In genomic region chr4:82780398-82781231, GRCh38 we compare ENCODE assay signal across 9 cellular contexts. TPM values are rescaled to one million over a fixed set of nuclear protein-coding genes. Genes with fewer than 3 reads are reported as not detected.
A peak's percentile ranks its signal among the peaks of the same experiment; 100 is the strongest.
DNase-seq lines count a peak whose midpoint lies in the region; ATAC-seq, FAIRE-seq and TF ChIP-seq lines count a peak whose summit lies in the region.
"Had no signal": no experiment of that assay in that cellular context is flagged by ENCODE, and none has a peak within 500 bp of the region (broad histone marks: within the 10 kb centered on the region; RNA-seq: fewer than 3 reads in every experiment).

No MANE protein-coding gene starts in this region.

- FAIRE-seq in RCC 7860 (lab: Jason Lieb, UNC) = no peak

- no peaks in the 10 kb centered on the region for H3K36me3 Mint-ChIP-seq in chondrocyte (ENCODE audit: low read depth)
- H3K36me3 Mint-ChIP-seq in activated T-cell treated with anti-CD3 and anti-CD28 coated beads, Interleukin-2, amount 50 U/mL, for 72 hours (ENCODE audit: insufficient read depth in 2 of 2) = no peaks in the 10 kb centered on the region
- H3K36me3 Mint-ChIP-seq: activated naive CD4-positive, alpha-beta T cell treated with anti-CD3 and anti-CD28 coated beads, Interleukin-2, amount 50 U/mL, for 24 hours had no signal

- peak; percentile 44 for TF ChIP-seq CTCF in chondrocyte (IDR thresholded peaks at IDR 0.05)
- TF ChIP-seq CTCF in omental fat pad (IDR thresholded peaks at IDR 0.05) = no peak

- H3K27ac Mint-ChIP-seq in chondrocyte (ENCODE audit: unreplicated experiment) = peak overlapping the region; percentile 69
- H3K27ac Mint-ChIP-seq in activated T-cell treated with anti-CD3 and anti-CD28 coated beads, Interleukin-2, amount 50 U/mL, for 72 hours = no peak overlapping the region
- H3K27ac Mint-ChIP-seq: activated naive CD4-positive, alpha-beta T cell treated with anti-CD3 and anti-CD28 coated beads, Interleukin-2, amount 50 U/mL, for 24 hours had no signal

- no peaks in the 10 kb centered on the region for H3K9me3 Mint-ChIP-seq in chondrocyte (ENCODE audit: low read depth)
- no peaks in the 10 kb centered on the region for H3K9me3 Mint-ChIP-seq in activated T-cell treated with anti-CD3 and anti-CD28 coated beads, Interleukin-2, amount 50 U/mL, for 72 hours
- H3K9me3 Mint-ChIP-seq: activated naive CD4-positive, alpha-beta T cell treated with anti-CD3 and anti-CD28 coated beads, Interleukin-2, amount 50 U/mL, for 24 hours had no signal

- no peaks in the 10 kb centered on the region for H3K27me3 Mint-ChIP-seq in chondrocyte (ENCODE audit: low read depth)
- H3K27me3 Mint-ChIP-seq in activated T-cell treated with anti-CD3 and anti-CD28 coated beads, Interleukin-2, amount 50 U/mL, for 72 hours (ENCODE audit: low read depth) = no peaks in the 10 kb centered on the region
- H3K27me3 Mint-ChIP-seq: activated naive CD4-positive, alpha-beta T cell treated with anti-CD3 and anti-CD28 coated beads, Interleukin-2, amount 50 U/mL, for 24 hours had no signal

- peaks cover 73% of the 10 kb centered on the region for H3K4me1 Mint-ChIP-seq in chondrocyte (ENCODE audit: low read depth)
- no peaks in the 10 kb centered on the region for H3K4me1 Mint-ChIP-seq in activated T-cell treated with anti-CD3 and anti-CD28 coated beads, Interleukin-2, amount 50 U/mL, for 72 hours (ENCODE audit: low read depth)
- H3K4me1 Mint-ChIP-seq: activated naive CD4-positive, alpha-beta T cell treated with anti-CD3 and anti-CD28 coated beads, Interleukin-2, amount 50 U/mL, for 24 hours had no signal

- peak; percentile 98 for DNase-seq in DMS153 (lab: John Stamatoyannopoulos, UW)
- peak; percentile 65 for DNase-seq in NCI-H2227 (lab: John Stamatoyannopoulos, UW; ENCODE audit: unreplicated experiment)
- no peak for DNase-seq in chondrocyte (ENCODE audit: low spot score)
- DNase-seq in omental fat pad (ENCODE audit: low spot score) = peak; percentile 38
- no peak for DNase-seq in RCC 7860 (ENCODE audit: low spot score)
- DNase-seq in AG08395 (ENCODE audit: low spot score) = no peak
- no peak for DNase-seq in activated T-cell treated with anti-CD3 and anti-CD28 coated beads, Interleukin-2, amount 50 U/mL, for 72 hours

- ATAC-seq in HG02885 (IDR thresholded peaks at IDR 0.05; ENCODE audit: poor library complexity, unreplicated experiment) (peak; percentile 87), omental fat pad (ENCODE audit: low FRiP score) (no peak)
- no peak for ATAC-seq in activated T-cell treated with anti-CD3 and anti-CD28 coated beads, Interleukin-2, amount 50 U/mL, for 72 hours (replicated peaks in 1 of 2)

- no peak overlapping the region for H3K4me3 Mint-ChIP-seq in chondrocyte (ENCODE audit: unreplicated experiment)
- no peak overlapping the region for H3K4me3 Mint-ChIP-seq in activated T-cell treated with anti-CD3 and anti-CD28 coated beads, Interleukin-2, amount 50 U/mL, for 72 hours
- H3K4me3 Mint-ChIP-seq: activated naive CD4-positive, alpha-beta T cell treated with anti-CD3 and anti-CD28 coated beads, Interleukin-2, amount 50 U/mL, for 24 hours had no signal

RNA-seq across cellular contexts. Expression of gene SCD5, which starts 18.0 kb away (rescaled TPM):
- 20.6 to 25.9 TPM (median 22.6 TPM) in 3 replicates for total RNA-seq in chondrocyte
- total RNA-seq in omental fat pad = 10 to 100 TPM in 3 of 4 donors, 1 to 10 TPM in 1; 6.7 to 19.9 (median 13.5) TPM
- 1 to 10 TPM; 1.5 to 1.6 TPM for total RNA-seq in activated T-cell treated with anti-CD3 and anti-CD28 coated beads, Interleukin-2, amount 50 U/mL, for 72 hours

Comparison
In these comparisons a context has a peak if more than half of its experiments do, and no peak if none do; other contexts are left out.
1. DNase-seq: peak in DMS153 (single experiment), NCI-H2227 (single experiment) and omental fat pad (single experiment); none in chondrocyte (single experiment), RCC 7860 (single experiment), AG08395 (single experiment) and activated T-cell treated with anti-CD3 and anti-CD28 coated beads, Interleukin-2, amount 50 U/mL, for 72 hours (0 of 2).